In genomic region chr11:111520565-111520964, GRCh38 we compare ENCODE assay signal across 1 cellular context.
TF ChIP-seq lines count a peak whose summit lies in the region.

No MANE protein-coding gene starts in this region.

TF ChIP-seq in WTC11, 78 proteins besides CTCF, POLR2A, EP300 and RAD21 (continued from another document):
- TF ChIP-seq ARID4B (CRISPR knock-in tag; IDR thresholded peaks at IDR 0.05; ENCODE audit: borderline replicate concordance) (no peak), E2F5 (CRISPR knock-in tag; IDR thresholded peaks at IDR 0.05) (no peak), IRF1 (CRISPR knock-in tag; IDR thresholded peaks at IDR 0.05) (no peak)
